In genomic region chr17:46991618-46992017, GRCh38 we compare ENCODE assay signal across 1 cellular context.
TF ChIP-seq lines count a peak whose summit lies in the region.

No MANE protein-coding gene starts in this region.

TF ChIP-seq in HepG2, 621 proteins besides CTCF, POLR2A, EP300 and RAD21:
- TF ChIP-seq MAFK (conservative IDR thresholded peaks at IDR 0.05 in 1 of 2, IDR thresholded peaks at IDR 0.05 in 1 of 2; ENCODE audit: low read length in 2 of 2) (0 out of 4 replicates have a peak, but pooled peaks of 1 of the 2 experiments have one; percentile 23), ETS1 (CRISPR knock-in tag; IDR thresholded peaks at IDR 0.05) (no peak), MAFF (IDR thresholded peaks at IDR 0.05; ENCODE audit: low read depth, low read length) (0 out of 2 replicates have a peak, but pooled peaks have one; percentile 8), ZNF124 (CRISPR knock-in tag; IDR thresholded peaks at IDR 0.05) (no peak)
- TF ChIP-seq, protein P1, sequence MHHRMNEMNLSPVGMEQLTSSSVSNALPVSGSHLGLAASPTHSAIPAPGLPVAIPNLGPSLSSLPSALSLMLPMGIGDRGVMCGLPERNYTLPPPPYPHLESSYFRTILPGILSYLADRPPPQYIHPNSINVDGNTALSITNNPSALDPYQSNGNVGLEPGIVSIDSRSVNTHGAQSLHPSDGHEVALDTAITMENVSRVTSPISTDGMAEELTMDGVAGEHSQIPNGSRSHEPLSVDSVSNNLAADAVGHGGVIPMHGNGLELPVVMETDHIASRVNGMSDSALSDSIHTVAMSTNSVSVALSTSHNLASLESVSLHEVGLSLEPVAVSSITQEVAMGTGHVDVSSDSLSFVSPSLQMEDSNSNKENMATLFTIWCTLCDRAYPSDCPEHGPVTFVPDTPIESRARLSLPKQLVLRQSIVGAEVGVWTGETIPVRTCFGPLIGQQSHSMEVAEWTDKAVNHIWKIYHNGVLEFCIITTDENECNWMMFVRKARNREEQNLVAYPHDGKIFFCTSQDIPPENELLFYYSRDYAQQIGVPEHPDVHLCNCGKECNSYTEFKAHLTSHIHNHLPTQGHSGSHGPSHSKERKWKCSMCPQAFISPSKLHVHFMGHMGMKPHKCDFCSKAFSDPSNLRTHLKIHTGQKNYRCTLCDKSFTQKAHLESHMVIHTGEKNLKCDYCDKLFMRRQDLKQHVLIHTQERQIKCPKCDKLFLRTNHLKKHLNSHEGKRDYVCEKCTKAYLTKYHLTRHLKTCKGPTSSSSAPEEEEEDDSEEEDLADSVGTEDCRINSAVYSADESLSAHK (CRISPR knock-in tag; IDR thresholded peaks at IDR 0.05; ENCODE audit: borderline replicate concordance), result no peak
- TF ChIP-seq, protein P2, sequence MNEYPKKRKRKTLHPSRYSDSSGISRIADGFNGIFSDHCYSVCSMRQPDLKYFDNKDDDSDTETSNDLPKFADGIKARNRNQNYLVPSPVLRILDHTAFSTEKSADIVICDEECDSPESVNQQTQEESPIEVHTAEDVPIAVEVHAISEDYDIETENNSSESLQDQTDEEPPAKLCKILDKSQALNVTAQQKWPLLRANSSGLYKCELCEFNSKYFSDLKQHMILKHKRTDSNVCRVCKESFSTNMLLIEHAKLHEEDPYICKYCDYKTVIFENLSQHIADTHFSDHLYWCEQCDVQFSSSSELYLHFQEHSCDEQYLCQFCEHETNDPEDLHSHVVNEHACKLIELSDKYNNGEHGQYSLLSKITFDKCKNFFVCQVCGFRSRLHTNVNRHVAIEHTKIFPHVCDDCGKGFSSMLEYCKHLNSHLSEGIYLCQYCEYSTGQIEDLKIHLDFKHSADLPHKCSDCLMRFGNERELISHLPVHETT (CRISPR knock-in tag; conservative IDR thresholded peaks at IDR 0.05), result no peak
